17 cellular contexts compared by ENCODE assay signal in genomic region chr1:21902378-21903012, GRCh38. TPM values are rescaled to one million over a fixed set of nuclear protein-coding genes. Genes with fewer than 3 reads are reported as not detected.
DNase-seq lines count a peak whose midpoint lies in the region; ATAC-seq and TF ChIP-seq lines count a peak whose summit lies in the region.
"Had no signal": no experiment of that assay in that cellular context is flagged by ENCODE, and none has a peak within 500 bp of the region (broad histone marks: within the 10 kb centered on the region; RNA-seq: fewer than 3 reads in every experiment).

No MANE protein-coding gene starts in this region.

- H3K9ac ChIP-seq in fibroblast of lung (ENCODE audit: insufficient read depth, low read length): no peak overlapping the region

- H2AFZ ChIP-seq in fibroblast of lung (ENCODE audit: low read length) (no peak overlapping the region), osteoblast (ENCODE audit: low read length) (no peak overlapping the region)

- H3K4me3 ChIP-seq in fibroblast of lung (replicated peaks in 1 of 4; ENCODE audit: control extremely low read depth in 1 of 4, insufficient read depth in 1 of 4, low read depth in 3 of 4, low read length in 4 of 4): no peak overlapping the region
- no peak overlapping the region for H3K4me3 ChIP-seq in osteoblast (ENCODE audit: insufficient read depth, low read length)
- H3K4me3 ChIP-seq in uterus: no peak overlapping the region
- H3K4me3 ChIP-seq: HAP-1 had no signal

- H3K4me1 ChIP-seq in fibroblast of lung (ENCODE audit: control insufficient read depth, extremely low read depth, insufficient read depth, low read length) (peaks cover 34% of the 10 kb centered on the region), osteoblast (ENCODE audit: insufficient read depth, low read length) (peaks cover 84% of the 10 kb centered on the region), uterus (peaks cover 27 to 66% of the 10 kb centered on the region in 2 donors)
- H3K4me1 ChIP-seq: HAP-1 had no signal

- H3K27me3 ChIP-seq in fibroblast of lung (ENCODE audit: control insufficient read depth, insufficient read depth, low read length): no peaks in the 10 kb centered on the region
- H3K27me3 ChIP-seq in osteoblast (ENCODE audit: insufficient read depth, low read length): no peaks in the 10 kb centered on the region
- no peaks in the 10 kb centered on the region for H3K27me3 ChIP-seq in uterus

- H3K36me3 ChIP-seq in fibroblast of lung (ENCODE audit: control insufficient read depth, insufficient read depth, low read length) (no peaks in the 10 kb centered on the region), osteoblast (ENCODE audit: insufficient read depth, low read length) (peaks cover 43% of the 10 kb centered on the region), uterus (no peaks in the 10 kb centered on the region)
- H3K36me3 ChIP-seq: HAP-1 had no signal

- no peak for TF ChIP-seq POLR2A in uterus (IDR thresholded peaks at IDR 0.05)

- TF ChIP-seq CTCF in fibroblast of lung (conservative IDR thresholded peaks at IDR 0.05 in 1 of 2, IDR thresholded peaks at IDR 0.05 in 1 of 2; ENCODE audit: low read depth in 1 of 2, low read length in 2 of 2) (no peak), osteoblast (IDR thresholded peaks at IDR 0.05; ENCODE audit: extremely low read depth, low read depth, low read length) (no peak), uterus (IDR thresholded peaks at IDR 0.05) (no peak)

- peak; percentile 30 for DNase-seq in Right ventricle myocardium superior
- DNase-seq in left cardiac atrium: no peak
- no peak for DNase-seq in fibroblast of lung (ENCODE audit: low read depth in 2 of 2)
- DNase-seq in osteoblast (ENCODE audit: insufficient read length, low spot score, missing footprints): peak; percentile 73
- DNase-seq in uterus: no peak
- DNase-seq in AG08396 (ENCODE audit: low spot score): no peak
- DNase-seq in activated naive CD8-positive, alpha-beta T cell treated with anti-CD3 and anti-CD28 coated beads, Interleukin-2, amount 50 U/mL, for 24 hours: no peak
- DNase-seq: 8988T; caudate nucleus; NCI-H1105; NCI-H510A; occipital lobe; stimulated activated CD4-positive, alpha-beta T cell treated with anti-CD3 and anti-CD28 coated beads, Interleukin-4, amount 100 ng/mL, for 24 hours had no signal

- intact Hi-C loops in Right ventricle myocardium superior (cut with DNase I) (no loop called here), left cardiac atrium (cut with DNase I) (no loop called here), uterus (cut with DNase I; ENCODE audit: low total_unique reads) (no loop called here)

- H3K4me3 Mint-ChIP-seq in activated naive CD8-positive, alpha-beta T cell treated with anti-CD3 and anti-CD28 coated beads, Interleukin-2, amount 50 U/mL, for 24 hours: no peak overlapping the region
- H3K4me3 Mint-ChIP-seq: activated T-helper 1 cell treated with anti-CD3 and anti-CD28 coated beads, Interleukin-12 subunit alpha, Interleukin-12 subunit beta, Interleukin-2, Interleukin-4 antibody, amounts not matched to agents 30 ng/mL and 10 ng/mL and 1 ng/mL, durations not matched to agents 14 hours and 24 hours and 36 hours; stimulated activated naive CD8-positive, alpha-beta T cell treated with anti-CD3 and anti-CD28 coated beads, Interleukin-15, Interleukin-2, amounts not matched to agents 100 ng/mL and 50 ng/mL, for 24 hours had no signal

- H3K27ac Mint-ChIP-seq in activated naive CD8-positive, alpha-beta T cell treated with anti-CD3 and anti-CD28 coated beads, Interleukin-2, amount 50 U/mL, for 24 hours: no peak overlapping the region
- H3K27ac Mint-ChIP-seq: activated T-helper 1 cell treated with anti-CD3 and anti-CD28 coated beads, Interleukin-12 subunit alpha, Interleukin-12 subunit beta, Interleukin-2, Interleukin-4 antibody, amounts not matched to agents 30 ng/mL and 10 ng/mL and 1 ng/mL, durations not matched to agents 14 hours and 24 hours and 36 hours; stimulated activated naive CD8-positive, alpha-beta T cell treated with anti-CD3 and anti-CD28 coated beads, Interleukin-15, Interleukin-2, amounts not matched to agents 100 ng/mL and 50 ng/mL, for 24 hours had no signal

- H3K4me2 ChIP-seq in fibroblast of lung (ENCODE audit: extremely low read depth, insufficient read depth, low read length): no peak overlapping the region
- H3K4me2 ChIP-seq in osteoblast (ENCODE audit: insufficient read depth, low read length): no peak overlapping the region

- H3K27ac ChIP-seq in fibroblast of lung (ENCODE audit: insufficient read depth, low read length) (peak overlapping the region; percentile 6), osteoblast (ENCODE audit: low read depth, low read length) (peak overlapping the region; percentile 89), uterus (peak overlapping the region; percentile 93)

- H3K79me2 ChIP-seq in fibroblast of lung (ENCODE audit: control insufficient read depth, insufficient read depth, low read length): peaks cover 44% of the 10 kb centered on the region
- peaks cover 98% of the 10 kb centered on the region for H3K79me2 ChIP-seq in osteoblast (ENCODE audit: insufficient read depth, low read length)

- H4K20me1 ChIP-seq in fibroblast of lung (ENCODE audit: control insufficient read depth, extremely low read depth, insufficient read depth, low read length): no peaks in the 10 kb centered on the region
- H4K20me1 ChIP-seq in osteoblast (ENCODE audit: insufficient read depth, low read length): peaks cover 50% of the 10 kb centered on the region

- H3K9me3 ChIP-seq in fibroblast of lung (ENCODE audit: control insufficient read depth, insufficient read depth, low read depth, low read length) (no peaks in the 10 kb centered on the region), osteoblast (ENCODE audit: low read depth, low read length) (no peaks in the 10 kb centered on the region), uterus (no peaks in the 10 kb centered on the region)
- H3K9me3 ChIP-seq: HAP-1 had no signal

- H3K27me3 Mint-ChIP-seq in activated naive CD8-positive, alpha-beta T cell treated with anti-CD3 and anti-CD28 coated beads, Interleukin-2, amount 50 U/mL, for 24 hours: no peaks in the 10 kb centered on the region
- H3K27me3 Mint-ChIP-seq: stimulated activated naive CD8-positive, alpha-beta T cell treated with anti-CD3 and anti-CD28 coated beads, Interleukin-15, Interleukin-2, amounts not matched to agents 100 ng/mL and 50 ng/mL, for 24 hours had no signal

- no peaks in the 10 kb centered on the region for H3K9me3 Mint-ChIP-seq in activated naive CD8-positive, alpha-beta T cell treated with anti-CD3 and anti-CD28 coated beads, Interleukin-2, amount 50 U/mL, for 24 hours
- H3K9me3 Mint-ChIP-seq: activated T-helper 1 cell treated with anti-CD3 and anti-CD28 coated beads, Interleukin-12 subunit alpha, Interleukin-12 subunit beta, Interleukin-2, Interleukin-4 antibody, amounts not matched to agents 30 ng/mL and 10 ng/mL and 1 ng/mL, durations not matched to agents 14 hours and 24 hours and 36 hours; stimulated activated naive CD8-positive, alpha-beta T cell treated with anti-CD3 and anti-CD28 coated beads, Interleukin-15, Interleukin-2, amounts not matched to agents 100 ng/mL and 50 ng/mL, for 24 hours had no signal

- no peak for ATAC-seq in Right ventricle myocardium superior (ENCODE audit: poor library complexity)
- no peak for ATAC-seq in left cardiac atrium
- ATAC-seq in activated naive CD8-positive, alpha-beta T cell treated with anti-CD3 and anti-CD28 coated beads, Interleukin-2, amount 50 U/mL, for 24 hours: no peak
- no peak for ATAC-seq in GM18498 (IDR thresholded peaks at IDR 0.05; ENCODE audit: unreplicated experiment)

- H3K4me1 Mint-ChIP-seq in activated naive CD8-positive, alpha-beta T cell treated with anti-CD3 and anti-CD28 coated beads, Interleukin-2, amount 50 U/mL, for 24 hours: peaks cover 16% of the 10 kb centered on the region

- H3K36me3 Mint-ChIP-seq in activated naive CD8-positive, alpha-beta T cell treated with anti-CD3 and anti-CD28 coated beads, Interleukin-2, amount 50 U/mL, for 24 hours (ENCODE audit: low read depth): no peaks in the 10 kb centered on the region

RNA-seq across cellular contexts. Expression of gene HSPG2, which starts 34.6 kb away (rescaled TPM):
- 263 TPM for total RNA-seq in Right ventricle myocardium superior
- total RNA-seq in left cardiac atrium: 100 to 1,000 TPM; 307 to 608 TPM
- total RNA-seq in fibroblast of lung: 49.8 and 88.4 TPM in 2 replicates
- 21.2 and 40.7 TPM in 2 replicates for polyA plus RNA-seq in fibroblast of lung
- 91.8 and 196 TPM in 2 replicates for polyA plus RNA-seq in fibroblast of lung (2012)
- 177 and 384 TPM in 2 replicates for polyA minus RNA-seq in fibroblast of lung (ENCODE audit: low replicate concordance)
- total RNA-seq in osteoblast: 220 and 265 TPM in 2 replicates
- 100 to 1,000 TPM in 3 of 4 donors, 10 to 100 TPM in 1; 96.8 to 677 (median 290) TPM for total RNA-seq in uterus

Comparison
In these comparisons a context has a peak if more than half of its experiments do, and no peak if none do; other contexts are left out.
1. DNase-seq: peak in Right ventricle myocardium superior (single experiment) and osteoblast (single experiment); none in left cardiac atrium (single experiment), fibroblast of lung (0 of 2), uterus (0 of 2), AG08396 (single experiment) and activated naive CD8-positive, alpha-beta T cell treated with anti-CD3 and anti-CD28 coated beads, Interleukin-2, amount 50 U/mL, for 24 hours (single experiment).
2. H3K27ac ChIP-seq: peak in every context shown above with its lines; median percentile 93 in uterus; 89 in osteoblast; 6 in fibroblast of lung.